8 cellular contexts compared by ENCODE assay signal in genomic region chr19:3984908-3985642, GRCh38. TPM values are rescaled to one million over a fixed set of nuclear protein-coding genes. Genes with fewer than 3 reads are reported as not detected.
A peak's percentile ranks its signal among the peaks of the same experiment; 100 is the strongest.
DNase-seq lines count a peak whose midpoint lies in the region; TF ChIP-seq lines count a peak whose summit lies in the region.

Gene EEF2 (minus strand): TSS chr19:3985463. CDS start chr19:3985380, 83 bp downstream.

- H4K91ac ChIP-seq in trophoblast cell (ENCODE audit: low read depth, low read length) = peak within 1 kb of the TSS; percentile 83

- peaks cover 44% of the 10 kb centered on the region for H3K36me3 ChIP-seq in H7 (replicated peaks; ENCODE audit: control insufficient read depth, insufficient read depth, low read length)
- H3K36me3 ChIP-seq in adipocyte (ENCODE audit: control insufficient read depth, insufficient read depth, low read length, severe bottlenecking) = peaks cover 43% of the 10 kb centered on the region
- H3K36me3 ChIP-seq in cardiac muscle cell = peaks cover 40% of the 10 kb centered on the region
- peaks cover 43% of the 10 kb centered on the region in 2 experiments for H3K36me3 ChIP-seq in trophoblast cell (ENCODE audit: control insufficient read depth in 1 of 2, insufficient read depth in 2 of 2, low read length in 2 of 2)
- peaks cover 42 to 43% (median 42%) of the 10 kb centered on the region in 3 donors for H3K36me3 ChIP-seq in tibial artery

- peak within 1 kb of the TSS; percentile 81 for H2AK5ac ChIP-seq in trophoblast cell (ENCODE audit: low read length)

- peak within 1 kb of the TSS; percentile 64 for H4K12ac ChIP-seq in trophoblast cell (ENCODE audit: low read depth, low read length)

- H3K4me1 ChIP-seq in adipocyte (ENCODE audit: control insufficient read depth, insufficient read depth, low read length) = peaks cover 48% of the 10 kb centered on the region
- H3K4me1 ChIP-seq in cardiac muscle cell (ENCODE audit: low read depth) = peaks cover 9% of the 10 kb centered on the region
- H3K4me1 ChIP-seq in trophoblast cell (ENCODE audit: control insufficient read depth in 1 of 2, insufficient read depth in 2 of 2, low read length in 2 of 2) = peaks cover 11 to 20% of the 10 kb centered on the region in 2 experiments
- H3K4me1 ChIP-seq in tibial artery = peaks cover 0 to 57% (median 43%) of the 10 kb centered on the region in 4 donors

- H3K79me1 ChIP-seq in trophoblast cell (ENCODE audit: low read length) = peaks cover 7% of the 10 kb centered on the region

- WGBS in trophoblast cell (ENCODE audit: extremely low coverage, insufficient coverage, insufficient read length) = no CpG with 5 or more reads among the region's 80 CpGs

- H3K27me3 ChIP-seq in H7 (ENCODE audit: control insufficient read depth, insufficient read depth, low read length) (no peaks in the 10 kb centered on the region), adipocyte (replicated peaks; ENCODE audit: control insufficient read depth, insufficient read depth, low read length) (no peaks in the 10 kb centered on the region), cardiac muscle cell (no peaks in the 10 kb centered on the region), trophoblast cell (ENCODE audit: insufficient read depth, low read length) (no peaks in the 10 kb centered on the region), tibial artery (no peaks in the 10 kb centered on the region)

- peak within 1 kb of the TSS; percentile 80 for H3K4me2 ChIP-seq in trophoblast cell (ENCODE audit: low read length)

- peak within 1 kb of the TSS; percentile 84 for H3K4ac ChIP-seq in trophoblast cell (ENCODE audit: low read depth, low read length)

- H2BK120ac ChIP-seq in trophoblast cell (ENCODE audit: insufficient read depth, low read length, poor library complexity) = peak within 1 kb of the TSS; percentile 74

- DNase-seq in DMS53 (lab: John Stamatoyannopoulos, UW) (peak; percentile 91), H7 (peak; percentile 99), NCI-H1417 treated with DMSO at 0.1 percent for 48 hours (lab: John Stamatoyannopoulos, UW) (peak; percentile 86), T-helper 1 cell (peak; percentile 79 to 91 (median 88)), adipocyte (ENCODE audit: low read depth) (peak; percentile 96), cardiac muscle cell (ENCODE audit: low read depth in 1 of 2, low spot score in 1 of 2) (peak; percentile 92 to 94), trophoblast cell (peak; percentile 79 to 96), tibial artery (peak; percentile 84 to 93)

- H4K8ac ChIP-seq in trophoblast cell (ENCODE audit: low read depth, low read length) = peak within 1 kb of the TSS; percentile 90

- H2BK5ac ChIP-seq in trophoblast cell (ENCODE audit: low read depth, low read length, poor library complexity) = peak within 1 kb of the TSS; percentile 82

- H3K9me3 ChIP-seq in adipocyte (ENCODE audit: control insufficient read depth, low read length) (no peaks in the 10 kb centered on the region), cardiac muscle cell (ENCODE audit: low read depth) (no peaks in the 10 kb centered on the region), trophoblast cell (ENCODE audit: insufficient read depth, low read depth, low read length) (peaks cover 5% of the 10 kb centered on the region), tibial artery (no peaks in the 10 kb centered on the region)

- TF ChIP-seq CTCF in cardiac muscle cell (IDR thresholded peaks at IDR 0.05; ENCODE audit: low read depth, low read length) (no peak), tibial artery (IDR thresholded peaks at IDR 0.05) (no peak)

- peak within 1 kb of the TSS; percentile 90 for H3K14ac ChIP-seq in trophoblast cell (ENCODE audit: low read length)

- H2AFZ ChIP-seq in trophoblast cell (ENCODE audit: insufficient read depth, low read length, poor library complexity) = no peak within 1 kb of the TSS

- intact Hi-C loops in tibial artery (cut with DNase I; ENCODE audit: low total_unique reads) = loop anchor here (5.0 to 10.0 kb wide), 3 partner anchors 72 to 200 kb away; partner anchors contain the start of genes ANKRD24, MAP2K2 and SIRT6

- no peak within 1 kb of the TSS for H2BK12ac ChIP-seq in trophoblast cell (ENCODE audit: low read length)

- peak within 1 kb of the TSS; percentile 60 for H3K18ac ChIP-seq in trophoblast cell (ENCODE audit: low read length)

- H3K27ac ChIP-seq in cardiac muscle cell = peak within 1 kb of the TSS; percentile 91
- H3K27ac ChIP-seq in trophoblast cell (ENCODE audit: low read depth, low read length) = peak within 1 kb of the TSS; percentile 88
- peak within 1 kb of the TSS; percentile 91 to 94 for H3K27ac ChIP-seq in tibial artery

- H3K79me2 ChIP-seq in trophoblast cell (ENCODE audit: control insufficient read depth, insufficient read depth, low read length, poor library complexity) = peaks cover 32% of the 10 kb centered on the region

- peak within 1 kb of the TSS; percentile 53 for H3K23ac ChIP-seq in trophoblast cell (ENCODE audit: low read length)

- H3K9ac ChIP-seq in adipocyte (ENCODE audit: low read length) (peak within 1 kb of the TSS; percentile 100), trophoblast cell (ENCODE audit: low read length) (peak within 1 kb of the TSS; percentile 94)

- H3K4me3 ChIP-seq in H7 (ENCODE audit: insufficient read depth, low read depth, low read length) (peak within 1 kb of the TSS; percentile 82), adipocyte (ENCODE audit: low read length) (peak within 1 kb of the TSS; percentile 99), cardiac muscle cell (peak within 1 kb of the TSS; percentile 85), trophoblast cell (ENCODE audit: low read depth, low read length) (peak within 1 kb of the TSS; percentile 95), tibial artery (peak within 1 kb of the TSS; percentile 75 to 89)

RNA-seq across cellular contexts. Expression of gene EEF2, which starts in this region (rescaled TPM):
- total RNA-seq in H7 (2014; rRNA removed; shearing (Covaris generic)) = 2,968 and 3,290 TPM in 2 replicates
- total RNA-seq in cardiac muscle cell = 2,213 and 2,849 TPM in 2 replicates
- polyA plus RNA-seq in cardiac muscle cell = 316 and 530 TPM in 2 replicates
- 1,711 and 1,770 TPM in 2 replicates for polyA plus RNA-seq in trophoblast cell (2013)

Comparison
In these comparisons a context has a peak if more than half of its experiments do, and no peak if none do; other contexts are left out.
1. Peak in every context shown above with its lines: DNase-seq, H3K4me3 ChIP-seq and H3K27ac ChIP-seq.